13 cellular contexts compared by ENCODE assay signal in the genomic region with DNA sequence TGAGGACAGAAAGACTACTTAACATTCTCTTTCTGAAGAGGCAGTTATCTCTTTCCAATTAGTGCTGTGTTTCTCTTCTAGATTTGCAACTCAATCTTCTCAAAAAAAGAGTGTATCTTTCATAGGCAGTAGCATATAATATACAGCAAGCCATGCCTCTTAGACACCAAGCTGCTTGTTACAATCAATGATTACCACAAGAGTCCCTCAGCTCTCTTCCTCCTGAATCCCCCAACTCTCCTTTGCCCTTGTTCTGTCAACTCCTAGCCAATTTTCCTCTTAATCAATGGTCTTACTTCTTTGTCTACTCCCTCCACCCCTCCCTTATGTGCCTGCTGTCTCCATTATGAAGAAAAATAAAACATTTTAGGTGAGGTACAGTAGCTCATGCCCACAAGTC. TPM values are rescaled to one million over a fixed set of nuclear protein-coding genes. Genes with fewer than 3 reads are reported as not detected.
DNase-seq lines count a peak whose midpoint lies in the region; ATAC-seq and TF ChIP-seq lines count a peak whose summit lies in the region.
"Had no signal": no experiment of that assay in that cellular context is flagged by ENCODE, and none has a peak within 500 bp of the region (broad histone marks: within the 10 kb centered on the region; RNA-seq: fewer than 3 reads in every experiment).

No MANE protein-coding gene starts in this region.

- TF ChIP-seq EP300 in esophagus muscularis mucosa (IDR thresholded peaks at IDR 0.05): no peak

- no peak overlapping the region for H3K4me2 ChIP-seq in osteoblast (ENCODE audit: insufficient read depth, low read length)

- H3K36me3 ChIP-seq in cardiac muscle cell (no peaks in the 10 kb centered on the region), esophagus muscularis mucosa (no peaks in the 10 kb centered on the region), osteoblast (ENCODE audit: insufficient read depth, low read length) (no peaks in the 10 kb centered on the region), urinary bladder (ENCODE audit: insufficient read depth) (no peaks in the 10 kb centered on the region)
- H3K36me3 ChIP-seq: adrenal gland, WERI-Rb-1 had no signal

- no peaks in the 10 kb centered on the region for H3K9me3 Mint-ChIP-seq in activated T-helper 2 cell treated with anti-CD3 and anti-CD28 coated beads, Interferon-gamma antibody, Interleukin-2, Interleukin-4, amounts not matched to agents 10 μg/mL and 5 μg/mL and 100 μg/mL, durations not matched to agents 14 hours and 24 hours and 36 hours

- ATAC-seq in Right ventricle myocardium inferior: no peak

- no peak overlapping the region for H3K4me3 Mint-ChIP-seq in activated T-helper 2 cell treated with anti-CD3 and anti-CD28 coated beads, Interferon-gamma antibody, Interleukin-2, Interleukin-4, amounts not matched to agents 10 μg/mL and 5 μg/mL and 100 μg/mL, durations not matched to agents 14 hours and 24 hours and 36 hours (ENCODE audit: low read depth)

- H3K27me3 Mint-ChIP-seq in activated T-helper 2 cell treated with anti-CD3 and anti-CD28 coated beads, Interferon-gamma antibody, Interleukin-2, Interleukin-4, amounts not matched to agents 10 μg/mL and 5 μg/mL and 100 μg/mL, durations not matched to agents 14 hours and 24 hours and 36 hours (ENCODE audit: low read depth): peaks cover 37% of the 10 kb centered on the region

- no peaks in the 10 kb centered on the region for H4K20me1 ChIP-seq in osteoblast (ENCODE audit: insufficient read depth, low read length)

- intact Hi-C loops in Right ventricle myocardium inferior (cut with DNase I): loop anchor here (5.0 to 10.0 kb wide), 4 partner anchors 39 to 229 kb away; no protein-coding TSS in a partner anchor
- intact Hi-C loops in esophagus muscularis mucosa (cut with DNase I): loop anchor here (5.0 kb wide), 2 partner anchors 59 to 234 kb away; no protein-coding TSS in a partner anchor
- intact Hi-C loops in activated T-helper 2 cell treated with anti-CD3 and anti-CD28 coated beads, Interferon-gamma antibody, Interleukin-2, Interleukin-4, amounts not matched to agents 10 μg/mL and 5 μg/mL and 100 μg/mL, durations not matched to agents 14 hours and 24 hours and 36 hours (cut with micrococcal nuclease): no loop called here

- H3K4me1 ChIP-seq in cardiac muscle cell (ENCODE audit: low read depth) (peaks cover 6% of the 10 kb centered on the region), esophagus muscularis mucosa (peaks cover 13 to 44% (median 40%) of the 10 kb centered on the region in 4 donors), osteoblast (ENCODE audit: insufficient read depth, low read length) (peaks cover 11% of the 10 kb centered on the region), urinary bladder (ENCODE audit: insufficient read depth) (peaks cover 3% of the 10 kb centered on the region)

- no peak for TF ChIP-seq POLR2A in esophagus muscularis mucosa (IDR thresholded peaks at IDR 0.05; ENCODE audit: low read depth)

- no peaks in the 10 kb centered on the region for H3K36me3 Mint-ChIP-seq in activated T-helper 2 cell treated with anti-CD3 and anti-CD28 coated beads, Interferon-gamma antibody, Interleukin-2, Interleukin-4, amounts not matched to agents 10 μg/mL and 5 μg/mL and 100 μg/mL, durations not matched to agents 14 hours and 24 hours and 36 hours (ENCODE audit: low read depth)

- no peak overlapping the region for H3K27ac ChIP-seq in cardiac muscle cell
- H3K27ac ChIP-seq in esophagus muscularis mucosa (replicated peaks in 1 of 4): peak overlapping the region in 3 of 4 donors; percentile 17 to 94 (median 89)
- H3K27ac ChIP-seq in osteoblast (ENCODE audit: low read depth, low read length): no peak overlapping the region
- no peak overlapping the region for H3K27ac ChIP-seq in urinary bladder (ENCODE audit: low read depth)
- H3K27ac ChIP-seq: WERI-Rb-1 had no signal

- H3K4me1 Mint-ChIP-seq in activated T-helper 2 cell treated with anti-CD3 and anti-CD28 coated beads, Interferon-gamma antibody, Interleukin-2, Interleukin-4, amounts not matched to agents 10 μg/mL and 5 μg/mL and 100 μg/mL, durations not matched to agents 14 hours and 24 hours and 36 hours (ENCODE audit: low read depth): peaks cover 16% of the 10 kb centered on the region

- peaks cover 40% of the 10 kb centered on the region for H3K79me2 ChIP-seq in osteoblast (ENCODE audit: insufficient read depth, low read length)

- no peak overlapping the region for H2AFZ ChIP-seq in osteoblast (ENCODE audit: low read length)

- TF ChIP-seq CTCF in cardiac muscle cell (IDR thresholded peaks at IDR 0.05; ENCODE audit: low read depth, low read length) (no peak), esophagus muscularis mucosa (IDR thresholded peaks at IDR 0.05) (no peak), osteoblast (IDR thresholded peaks at IDR 0.05; ENCODE audit: extremely low read depth, low read depth, low read length) (no peak)

- H3K9me3 ChIP-seq in cardiac muscle cell (ENCODE audit: low read depth) (no peaks in the 10 kb centered on the region), esophagus muscularis mucosa (no peaks in the 10 kb centered on the region), osteoblast (ENCODE audit: low read depth, low read length) (no peaks in the 10 kb centered on the region)
- H3K9me3 ChIP-seq: adrenal gland had no signal

- DNase-seq in cardiac muscle cell (ENCODE audit: low read depth in 1 of 2, low spot score in 1 of 2) (no peak), Right ventricle myocardium inferior (ENCODE audit: missing footprints) (no peak), esophagus muscularis mucosa (ENCODE audit: extremely low spot score) (no peak), osteoblast (ENCODE audit: insufficient read length, low spot score, missing footprints) (peak; percentile 82), NCI-H524 (lab: John Stamatoyannopoulos, UW) (no peak), cerebellar cortex (ENCODE audit: low spot score) (no peak)
- DNase-seq in activated T-helper 2 cell treated with anti-CD3 and anti-CD28 coated beads, Interferon-gamma antibody, Interleukin-2, Interleukin-4, amounts not matched to agents 10 μg/mL and 5 μg/mL and 100 μg/mL, durations not matched to agents 14 hours and 24 hours and 36 hours (ENCODE audit: low spot score): no peak
- DNase-seq: activated T-cell treated with anti-CD3 and anti-CD28 coated beads for 4 hours, adrenal gland, midbrain, NCI-H187, WERI-Rb-1 had no signal

- H3K4me3 ChIP-seq in cardiac muscle cell: peak overlapping the region; percentile 90
- peak overlapping the region; percentile 73 to 90 (median 88) for H3K4me3 ChIP-seq in esophagus muscularis mucosa
- H3K4me3 ChIP-seq in osteoblast (ENCODE audit: insufficient read depth, low read length): no peak overlapping the region
- peak overlapping the region; percentile 92 for H3K4me3 ChIP-seq in urinary bladder (ENCODE audit: low read depth, low read length)

- H3K27ac Mint-ChIP-seq in activated T-helper 2 cell treated with anti-CD3 and anti-CD28 coated beads, Interferon-gamma antibody, Interleukin-2, Interleukin-4, amounts not matched to agents 10 μg/mL and 5 μg/mL and 100 μg/mL, durations not matched to agents 14 hours and 24 hours and 36 hours: no peak overlapping the region

- H3K27me3 ChIP-seq in cardiac muscle cell (no peaks in the 10 kb centered on the region), esophagus muscularis mucosa (no peaks in the 10 kb centered on the region), osteoblast (ENCODE audit: insufficient read depth, low read length) (peaks cover 10% of the 10 kb centered on the region)
- H3K27me3 ChIP-seq: adrenal gland had no signal

RNA-seq across cellular contexts. Expression of gene TMTC1, which starts 2.6 kb away (rescaled TPM):
- total RNA-seq in cardiac muscle cell (25.3 and 30.3 TPM in 2 replicates), Right ventricle myocardium inferior (33.8 TPM), esophagus muscularis mucosa (100 to 1,000 TPM in 3 of 4 donors, 10 to 100 TPM in 1; 84.0 to 177 (median 105) TPM), osteoblast (50.3 and 69.2 TPM in 2 replicates), urinary bladder (24.8 TPM)
- polyA plus RNA-seq in cardiac muscle cell (16.0 and 17.4 TPM in 2 replicates), urinary bladder (30.3 TPM)
- total RNA-seq in activated T-helper 2 cell treated with anti-CD3 and anti-CD28 coated beads, Interferon-gamma antibody, Interleukin-2, Interleukin-4, amounts not matched to agents 10 μg/mL and 5 μg/mL and 100 μg/mL, durations not matched to agents 14 hours and 24 hours and 36 hours: 1.4 TPM in 2 replicates

Comparison
In these comparisons a context has a peak if more than half of its experiments do, and no peak if none do; other contexts are left out.
1. H3K27ac ChIP-seq: peak in esophagus muscularis mucosa (3 of 4); none in cardiac muscle cell (single experiment), osteoblast (single experiment) and urinary bladder (single experiment).
2. RNA of gene TMTC1, which starts 2.6 kb away (total RNA-seq): 84.0 to 177 TPM in esophagus muscularis mucosa, 50.3 to 69.2 TPM in osteoblast, 33.8 TPM in Right ventricle myocardium inferior (single experiment), 25.3 to 30.3 TPM in cardiac muscle cell and 24.8 TPM in urinary bladder (single experiment); 1.4 TPM in activated T-helper 2 cell treated with anti-CD3 and anti-CD28 coated beads, Interferon-gamma antibody, Interleukin-2, Interleukin-4, amounts not matched to agents 10 μg/mL and 5 μg/mL and 100 μg/mL, durations not matched to agents 14 hours and 24 hours and 36 hours; every median in the first group is over 10 times any median in the second.